Comparison of ENCODE assay signal across 9 cellular contexts in the genomic region with DNA sequence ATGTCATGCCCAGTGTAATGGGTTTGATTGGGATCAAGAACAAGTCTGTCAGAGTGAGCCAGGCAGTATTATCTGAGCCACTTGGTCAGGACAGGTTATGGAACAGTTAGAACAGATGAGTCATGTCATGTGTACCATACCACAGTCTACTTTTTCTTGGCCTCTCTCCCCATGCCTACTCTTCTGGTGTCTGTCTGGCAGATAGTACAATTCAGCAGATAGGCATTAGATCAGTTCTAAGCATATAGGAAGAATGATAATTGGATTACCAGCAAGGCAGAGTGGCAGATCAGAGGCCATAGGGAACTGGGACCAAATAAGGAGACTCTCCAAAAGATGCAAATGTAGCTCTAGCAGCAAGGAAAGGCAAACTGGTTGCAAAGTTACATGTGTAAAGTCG. TPM values are rescaled to one million over a fixed set of nuclear protein-coding genes. Genes with fewer than 3 reads are reported as not detected.
A peak's percentile ranks its signal among the peaks of the same experiment; 100 is the strongest.
DNase-seq lines count a peak whose midpoint lies in the region; ATAC-seq and TF ChIP-seq lines count a peak whose summit lies in the region.
"Had no signal": no experiment of that assay in that cellular context is flagged by ENCODE, and none has a peak within 500 bp of the region (broad histone marks: within the 10 kb centered on the region; RNA-seq: fewer than 3 reads in every experiment).

No MANE protein-coding gene starts in this region.

- H3K4me3 ChIP-seq in GM23338: no peak overlapping the region

- H3K27me3 ChIP-seq in GM23338 (ENCODE audit: insufficient read depth): no peaks in the 10 kb centered on the region

- DNase-seq in AG08396 (ENCODE audit: low spot score) (peak; percentile 59), GM23338 (ENCODE audit: low spot score) (no peak), RPMI7951 (ENCODE audit: low read depth) (peak; percentile 56), glomerular visceral epithelial cell (ENCODE audit: extremely low spot score) (peak; percentile 56), T-helper 9 cell (no peak)
- no peak for DNase-seq in stimulated activated CD4-positive, alpha-beta T cell treated with anti-CD3 and anti-CD28 coated beads, Interleukin-4, amount 100 ng/mL, for 4 hours
- no peak for DNase-seq in activated CD4-positive, alpha-beta T cell treated with anti-CD3 and anti-CD28 coated beads, Interleukin-2, amount 50 U/mL, for 1 hour
- DNase-seq in effector CD8-positive, alpha-beta T cell (lab: John Stamatoyannopoulos, UW): no peak

- peaks cover 55% of the 10 kb centered on the region for H3K79me2 ChIP-seq in GM23338 (replicated peaks; ENCODE audit: insufficient read depth)

- no peak for TF ChIP-seq CTCF in GM23338 (conservative IDR thresholded peaks at IDR 0.05; ENCODE audit: low read depth in 2 of 2)

- H3K4me1 Mint-ChIP-seq in GM23338: peaks cover 29% of the 10 kb centered on the region; the same call in 2 of the 3 replicates

- peak; percentile 23 for ATAC-seq in GM23338

- no peaks in the 10 kb centered on the region for H3K27me3 Mint-ChIP-seq in GM23338 (ENCODE audit: insufficient read depth, low read depth, poor library complexity)
- H3K27me3 Mint-ChIP-seq: natural killer cell treated with Interleukin-12 subunit alpha and Interleukin-12 subunit beta and Interleukin-15 and Interleukin-18, amount 100 ng/mL, for 72 hours had no signal

- no peaks in the 10 kb centered on the region; the same call in 1 of the 2 replicates for H4K20me1 ChIP-seq in GM23338 (replicated peaks; ENCODE audit: insufficient read depth)

- H3K4me2 ChIP-seq in GM23338: no peak overlapping the region

- H3K36me3 Mint-ChIP-seq in GM23338 (ENCODE audit: low read depth): peaks cover 4% of the 10 kb centered on the region; the same call in 1 of the 3 replicates

- peak overlapping the region; percentile 69 for H3K27ac Mint-ChIP-seq in GM23338

- no peak overlapping the region for H2AFZ ChIP-seq in GM23338

- no peaks in the 10 kb centered on the region for H3K9me3 Mint-ChIP-seq in GM23338
- H3K9me3 Mint-ChIP-seq: natural killer cell treated with Interleukin-12 subunit alpha and Interleukin-12 subunit beta and Interleukin-15 and Interleukin-18, amount 100 ng/mL, for 72 hours had no signal

- H3K9me2 ChIP-seq in GM23338 (ENCODE audit: insufficient read depth): no peaks in the 10 kb centered on the region

- no peak overlapping the region for H3K27ac ChIP-seq in GM23338 (ENCODE audit: low read depth)

- H3K36me3 ChIP-seq in GM23338 (ENCODE audit: insufficient read depth): no peaks in the 10 kb centered on the region

- no peak overlapping the region for H3K4me3 Mint-ChIP-seq in GM23338
- H3K4me3 Mint-ChIP-seq: natural killer cell treated with Interleukin-12 subunit alpha and Interleukin-12 subunit beta and Interleukin-15 and Interleukin-18, amount 100 ng/mL, for 72 hours had no signal

- no peaks in the 10 kb centered on the region for H3F3A ChIP-seq in GM23338 (replicated peaks; ENCODE audit: low read depth)

- H3K4me1 ChIP-seq in GM23338 (ENCODE audit: insufficient read depth): peaks cover 17% of the 10 kb centered on the region

TF ChIP-seq in GM23338, 12 proteins besides CTCF, POLR2A, EP300 and RAD21 (continues in another document):
- TF ChIP-seq, protein P1, sequence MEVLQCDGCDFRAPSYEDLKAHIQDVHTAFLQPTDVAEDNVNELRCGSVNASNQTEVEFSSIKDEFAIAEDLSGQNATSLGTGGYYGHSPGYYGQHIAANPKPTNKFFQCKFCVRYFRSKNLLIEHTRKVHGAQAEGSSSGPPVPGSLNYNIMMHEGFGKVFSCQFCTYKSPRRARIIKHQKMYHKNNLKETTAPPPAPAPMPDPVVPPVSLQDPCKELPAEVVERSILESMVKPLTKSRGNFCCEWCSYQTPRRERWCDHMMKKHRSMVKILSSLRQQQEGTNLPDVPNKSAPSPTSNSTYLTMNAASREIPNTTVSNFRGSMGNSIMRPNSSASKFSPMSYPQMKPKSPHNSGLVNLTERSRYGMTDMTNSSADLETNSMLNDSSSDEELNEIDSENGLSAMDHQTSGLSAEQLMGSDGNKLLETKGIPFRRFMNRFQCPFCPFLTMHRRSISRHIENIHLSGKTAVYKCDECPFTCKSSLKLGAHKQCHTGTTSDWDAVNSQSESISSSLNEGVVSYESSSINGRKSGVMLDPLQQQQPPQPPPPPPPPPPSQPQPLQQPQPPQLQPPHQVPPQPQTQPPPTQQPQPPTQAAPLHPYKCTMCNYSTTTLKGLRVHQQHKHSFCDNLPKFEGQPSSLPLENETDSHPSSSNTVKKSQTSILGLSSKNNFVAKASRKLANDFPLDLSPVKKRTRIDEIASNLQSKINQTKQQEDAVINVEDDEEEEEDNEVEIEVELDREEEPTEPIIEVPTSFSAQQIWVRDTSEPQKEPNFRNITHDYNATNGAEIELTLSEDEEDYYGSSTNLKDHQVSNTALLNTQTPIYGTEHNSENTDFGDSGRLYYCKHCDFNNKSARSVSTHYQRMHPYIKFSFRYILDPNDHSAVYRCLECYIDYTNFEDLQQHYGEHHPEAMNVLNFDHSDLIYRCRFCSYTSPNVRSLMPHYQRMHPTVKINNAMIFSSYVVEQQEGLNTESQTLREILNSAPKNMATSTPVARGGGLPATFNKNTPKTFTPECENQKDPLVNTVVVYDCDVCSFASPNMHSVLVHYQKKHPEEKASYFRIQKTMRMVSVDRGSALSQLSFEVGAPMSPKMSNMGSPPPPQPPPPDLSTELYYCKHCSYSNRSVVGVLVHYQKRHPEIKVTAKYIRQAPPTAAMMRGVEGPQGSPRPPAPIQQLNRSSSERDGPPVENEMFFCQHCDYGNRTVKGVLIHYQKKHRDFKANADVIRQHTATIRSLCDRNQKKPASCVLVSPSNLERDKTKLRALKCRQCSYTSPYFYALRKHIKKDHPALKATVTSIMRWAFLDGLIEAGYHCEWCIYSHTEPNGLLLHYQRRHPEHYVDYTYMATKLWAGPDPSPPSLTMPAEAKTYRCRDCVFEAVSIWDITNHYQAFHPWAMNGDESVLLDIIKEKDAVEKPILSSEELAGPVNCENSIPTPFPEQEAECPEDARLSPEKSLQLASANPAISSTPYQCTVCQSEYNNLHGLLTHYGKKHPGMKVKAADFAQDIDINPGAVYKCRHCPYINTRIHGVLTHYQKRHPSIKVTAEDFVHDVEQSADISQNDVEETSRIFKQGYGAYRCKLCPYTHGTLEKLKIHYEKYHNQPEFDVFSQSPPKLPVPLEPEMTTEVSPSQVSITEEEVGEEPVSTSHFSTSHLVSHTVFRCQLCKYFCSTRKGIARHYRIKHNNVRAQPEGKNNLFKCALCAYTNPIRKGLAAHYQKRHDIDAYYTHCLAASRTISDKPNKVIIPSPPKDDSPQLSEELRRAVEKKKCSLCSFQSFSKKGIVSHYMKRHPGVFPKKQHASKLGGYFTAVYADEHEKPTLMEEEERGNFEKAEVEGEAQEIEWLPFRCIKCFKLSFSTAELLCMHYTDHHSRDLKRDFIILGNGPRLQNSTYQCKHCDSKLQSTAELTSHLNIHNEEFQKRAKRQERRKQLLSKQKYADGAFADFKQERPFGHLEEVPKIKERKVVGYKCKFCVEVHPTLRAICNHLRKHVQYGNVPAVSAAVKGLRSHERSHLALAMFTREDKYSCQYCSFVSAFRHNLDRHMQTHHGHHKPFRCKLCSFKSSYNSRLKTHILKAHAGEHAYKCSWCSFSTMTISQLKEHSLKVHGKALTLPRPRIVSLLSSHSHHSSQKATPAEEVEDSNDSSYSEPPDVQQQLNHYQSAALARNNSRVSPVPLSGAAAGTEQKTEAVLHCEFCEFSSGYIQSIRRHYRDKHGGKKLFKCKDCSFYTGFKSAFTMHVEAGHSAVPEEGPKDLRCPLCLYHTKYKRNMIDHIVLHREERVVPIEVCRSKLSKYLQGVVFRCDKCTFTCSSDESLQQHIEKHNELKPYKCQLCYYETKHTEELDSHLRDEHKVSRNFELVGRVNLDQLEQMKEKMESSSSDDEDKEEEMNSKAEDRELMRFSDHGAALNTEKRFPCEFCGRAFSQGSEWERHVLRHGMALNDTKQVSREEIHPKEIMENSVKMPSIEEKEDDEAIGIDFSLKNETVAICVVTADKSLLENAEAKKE (CRISPR knock-in tag; IDR thresholded peaks at IDR 0.05): no peak
- no peak for TF ChIP-seq NANOG (IDR thresholded peaks at IDR 0.05; ENCODE audit: borderline replicate concordance)
- TF ChIP-seq, protein P2, sequence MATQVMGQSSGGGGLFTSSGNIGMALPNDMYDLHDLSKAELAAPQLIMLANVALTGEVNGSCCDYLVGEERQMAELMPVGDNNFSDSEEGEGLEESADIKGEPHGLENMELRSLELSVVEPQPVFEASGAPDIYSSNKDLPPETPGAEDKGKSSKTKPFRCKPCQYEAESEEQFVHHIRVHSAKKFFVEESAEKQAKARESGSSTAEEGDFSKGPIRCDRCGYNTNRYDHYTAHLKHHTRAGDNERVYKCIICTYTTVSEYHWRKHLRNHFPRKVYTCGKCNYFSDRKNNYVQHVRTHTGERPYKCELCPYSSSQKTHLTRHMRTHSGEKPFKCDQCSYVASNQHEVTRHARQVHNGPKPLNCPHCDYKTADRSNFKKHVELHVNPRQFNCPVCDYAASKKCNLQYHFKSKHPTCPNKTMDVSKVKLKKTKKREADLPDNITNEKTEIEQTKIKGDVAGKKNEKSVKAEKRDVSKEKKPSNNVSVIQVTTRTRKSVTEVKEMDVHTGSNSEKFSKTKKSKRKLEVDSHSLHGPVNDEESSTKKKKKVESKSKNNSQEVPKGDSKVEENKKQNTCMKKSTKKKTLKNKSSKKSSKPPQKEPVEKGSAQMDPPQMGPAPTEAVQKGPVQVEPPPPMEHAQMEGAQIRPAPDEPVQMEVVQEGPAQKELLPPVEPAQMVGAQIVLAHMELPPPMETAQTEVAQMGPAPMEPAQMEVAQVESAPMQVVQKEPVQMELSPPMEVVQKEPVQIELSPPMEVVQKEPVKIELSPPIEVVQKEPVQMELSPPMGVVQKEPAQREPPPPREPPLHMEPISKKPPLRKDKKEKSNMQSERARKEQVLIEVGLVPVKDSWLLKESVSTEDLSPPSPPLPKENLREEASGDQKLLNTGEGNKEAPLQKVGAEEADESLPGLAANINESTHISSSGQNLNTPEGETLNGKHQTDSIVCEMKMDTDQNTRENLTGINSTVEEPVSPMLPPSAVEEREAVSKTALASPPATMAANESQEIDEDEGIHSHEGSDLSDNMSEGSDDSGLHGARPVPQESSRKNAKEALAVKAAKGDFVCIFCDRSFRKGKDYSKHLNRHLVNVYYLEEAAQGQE (IDR thresholded peaks at IDR 0.05; ENCODE audit: unreplicated experiment): no peak
- TF ChIP-seq JUNB (IDR thresholded peaks at IDR 0.05; ENCODE audit: unreplicated experiment): no peak
- TF ChIP-seq EZH2 (IDR thresholded peaks at IDR 0.05; ENCODE audit: low read depth, unreplicated experiment): no peak
- no peak for TF ChIP-seq ZNF114 (CRISPR knock-in tag; IDR thresholded peaks at IDR 0.05)
- no peak for TF ChIP-seq STAT1 (IDR thresholded peaks at IDR 0.05; ENCODE audit: unreplicated experiment)
- no peak for TF ChIP-seq POLR2AphosphoS5 (IDR thresholded peaks at IDR 0.05; ENCODE audit: low read depth)
- TF ChIP-seq EZH2phosphoT487 (IDR thresholded peaks at IDR 0.05; ENCODE audit: unreplicated experiment): no peak
- TF ChIP-seq CREB1 (CRISPR knock-in tag; IDR thresholded peaks at IDR 0.05; ENCODE audit: low read depth): no peak

RNA-seq across cellular contexts. Expression of gene FBXO34, which starts 30.5 kb away (rescaled TPM):
- 12.2 and 13.4 TPM in 2 replicates for total RNA-seq in GM23338 (2014; rRNA removed; shearing (Covaris generic))
- polyA plus RNA-seq in GM23338 (2016; fragmentation: Nextera tagmentation; extraction: Ambion mirVana): 7.0 and 9.4 TPM in 2 replicates
- total RNA-seq in RPMI7951 (2014; rRNA removed; shearing (Covaris generic)): 13.4 and 18.3 TPM in 2 replicates

Comparison
In these comparisons a context has a peak if more than half of its experiments do, and no peak if none do; other contexts are left out.
1. DNase-seq: peak in AG08396 (single experiment), RPMI7951 (single experiment) and glomerular visceral epithelial cell (single experiment); none in GM23338 (single experiment), T-helper 9 cell (single experiment), stimulated activated CD4-positive, alpha-beta T cell treated with anti-CD3 and anti-CD28 coated beads, Interleukin-4, amount 100 ng/mL, for 4 hours (0 of 2), activated CD4-positive, alpha-beta T cell treated with anti-CD3 and anti-CD28 coated beads, Interleukin-2, amount 50 U/mL, for 1 hour (single experiment) and effector CD8-positive, alpha-beta T cell (single experiment).